In the genomic region with DNA sequence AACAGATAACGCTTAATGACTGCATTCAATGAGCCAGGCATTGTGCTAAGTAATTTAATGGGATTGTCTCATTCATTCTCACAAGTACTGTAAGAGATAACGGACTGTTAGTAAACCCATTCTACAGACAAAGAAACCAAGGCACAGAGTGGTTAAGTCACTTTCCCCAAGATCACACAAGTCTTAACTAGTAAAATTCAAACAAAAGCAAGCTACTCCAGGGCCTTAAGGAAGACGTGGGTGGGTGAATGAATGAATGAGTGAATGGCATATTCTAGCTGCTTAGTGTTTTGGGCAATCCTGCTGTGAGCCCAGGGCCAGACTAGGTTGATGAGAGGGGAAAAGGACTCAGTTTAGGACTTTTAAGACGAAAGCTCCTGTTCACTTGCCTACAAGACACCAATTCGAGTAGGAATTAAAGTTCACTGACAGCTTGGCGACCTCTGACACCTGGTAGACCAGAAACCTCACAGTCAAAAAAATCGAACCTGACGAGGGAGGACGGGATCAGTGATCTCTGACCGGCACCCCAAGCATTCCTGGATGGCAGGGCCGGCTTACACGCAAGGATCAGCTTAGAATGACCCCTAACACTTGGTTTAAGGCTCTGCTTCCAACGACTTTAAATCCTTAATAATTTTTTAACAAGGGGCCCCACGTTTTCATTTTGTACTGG, we compare ENCODE assay signal across 8 cellular contexts. TPM values are rescaled to one million over a fixed set of nuclear protein-coding genes. Genes with fewer than 3 reads are reported as not detected.
A peak's percentile ranks its signal among the peaks of the same experiment; 100 is the strongest.
DNase-seq lines count a peak whose midpoint lies in the region; ATAC-seq, FAIRE-seq and TF ChIP-seq lines count a peak whose summit lies in the region.

No MANE protein-coding gene starts in this region.

- POLR2A ChIA-PET in PC-9 (lab: Charles Lee; ENCODE audit: unreplicated experiment), result interaction anchor here (0.7 kb wide), 1 partner anchor 237 kb away, joined by 4 read pairs; no protein-coding TSS in a partner anchor
- POLR2A ChIA-PET in endothelial cell of umbilical vein (lab: Charles Lee), result no interaction called here

- H3K79me2 ChIP-seq in PC-9 (ENCODE audit: low read depth) (peaks cover 73% of the 10 kb centered on the region), endothelial cell of umbilical vein (ENCODE audit: control insufficient read depth, insufficient read depth, low read length) (peaks cover 80% of the 10 kb centered on the region), parathyroid adenoma (peaks cover 15% of the 10 kb centered on the region)

- H3K27ac ChIP-seq in PC-9, result peak overlapping the region; percentile 70
- H3K27ac ChIP-seq in endothelial cell of umbilical vein (ENCODE audit: insufficient read depth, low read depth, low read length), result peak overlapping the region; percentile 54
- peak overlapping the region; percentile 88 for H3K27ac ChIP-seq in parathyroid adenoma

- H2AFZ ChIP-seq in PC-9 (peak overlapping the region; percentile 99), endothelial cell of umbilical vein (ENCODE audit: low read depth, low read length) (peak overlapping the region; percentile 33), parathyroid adenoma (peak overlapping the region; percentile 94)

- H3K9me2 ChIP-seq in PC-9 (ENCODE audit: insufficient read depth), result no peaks in the 10 kb centered on the region

- no peaks in the 10 kb centered on the region for H3K9me1 ChIP-seq in endothelial cell of umbilical vein (replicated peaks; ENCODE audit: control insufficient read depth, extremely low read depth, insufficient read depth, low read length)

- no peaks in the 10 kb centered on the region for H3K9me3 ChIP-seq in PC-9 (ENCODE audit: insufficient read depth, low read depth)
- no peaks in the 10 kb centered on the region for H3K9me3 ChIP-seq in endothelial cell of umbilical vein (replicated peaks; ENCODE audit: control insufficient read depth, insufficient read depth, low read length)
- no peaks in the 10 kb centered on the region for H3K9me3 ChIP-seq in parathyroid adenoma (ENCODE audit: control insufficient read depth, low read length)

- H3K27me3 ChIP-seq in PC-9 (ENCODE audit: insufficient read depth, low read depth), result no peaks in the 10 kb centered on the region
- no peaks in the 10 kb centered on the region for H3K27me3 ChIP-seq in endothelial cell of umbilical vein (ENCODE audit: control insufficient read depth in 2 of 2, insufficient read depth in 2 of 2, low read length in 2 of 2)
- no peaks in the 10 kb centered on the region for H3K27me3 ChIP-seq in parathyroid adenoma (ENCODE audit: control insufficient read depth, insufficient read depth, low read length)

- H3K4me1 ChIP-seq in PC-9 (replicated peaks; ENCODE audit: insufficient read depth), result peaks cover 16% of the 10 kb centered on the region
- H3K4me1 ChIP-seq in endothelial cell of umbilical vein (ENCODE audit: control insufficient read depth, extremely low read depth, insufficient read depth, low read length), result peaks cover 18% of the 10 kb centered on the region
- H3K4me1 ChIP-seq in parathyroid adenoma, result peaks cover 9% of the 10 kb centered on the region

- DNase-seq in PC-9, result no peak
- DNase-seq in endothelial cell of umbilical vein (ENCODE audit: low read depth, low spot score), result no peak
- no peak for DNase-seq in NK-92 (lab: John Stamatoyannopoulos, UW; ENCODE audit: unreplicated experiment)

- TF ChIP-seq POLR2A in endothelial cell of umbilical vein (IDR thresholded peaks at IDR 0.05; ENCODE audit: low read depth, low read length), result no peak

- H4K20me1 ChIP-seq in PC-9 (ENCODE audit: insufficient read depth), result peaks cover 21% of the 10 kb centered on the region
- H4K20me1 ChIP-seq in endothelial cell of umbilical vein (replicated peaks; ENCODE audit: control insufficient read depth, extremely low read depth, insufficient read depth, low read length), result peaks cover 2% of the 10 kb centered on the region

- FAIRE-seq in endothelial cell of umbilical vein (lab: Jason Lieb, UNC), result peak; percentile 54

- CTCF ChIA-PET in PC-9 (lab: Charles Lee) (no interaction called here), endothelial cell of umbilical vein (lab: Charles Lee) (interaction anchor here (1.1 to 2.2 kb wide), 5 partner anchors 10 to 409 kb away, joined by 3 to 13 read pairs (median 4); partner anchors contain the start of genes AKR7A2 and SLC66A1)

- H3K36me3 ChIP-seq in PC-9 (ENCODE audit: low read depth) (no peaks in the 10 kb centered on the region), endothelial cell of umbilical vein (ENCODE audit: control insufficient read depth in 2 of 2, extremely low read depth in 1 of 2, insufficient read depth in 2 of 2, low read length in 2 of 2) (no peaks in the 10 kb centered on the region), parathyroid adenoma (ENCODE audit: control insufficient read depth, insufficient read depth, low read length) (no peaks in the 10 kb centered on the region)

- H3K4me3 ChIP-seq in GM12875 (ENCODE audit: low read depth, low read length), result peak overlapping the region; percentile 97
- H3K4me3 ChIP-seq in PC-9, result peak overlapping the region; percentile 82
- H3K4me3 ChIP-seq in endothelial cell of umbilical vein (replicated peaks in 1 of 3; ENCODE audit: insufficient read depth in 1 of 3, low read depth in 1 of 3, low read length in 3 of 3), result peak overlapping the region; percentile 59 to 81 (median 78)
- peak overlapping the region; percentile 76 for H3K4me3 ChIP-seq in parathyroid adenoma (ENCODE audit: low read depth, low read length)

- no peak for TF ChIP-seq CTCF in GM12875 (IDR thresholded peaks at IDR 0.05; ENCODE audit: borderline replicate concordance, insufficient read depth, low read depth, low read length)
- no peak for TF ChIP-seq CTCF in PC-9 (conservative IDR thresholded peaks at IDR 0.05)
- no peak for TF ChIP-seq CTCF in endothelial cell of umbilical vein (IDR thresholded peaks at IDR 0.05; ENCODE audit: extremely low read depth in 1 of 2, insufficient read depth in 1 of 2, low read depth in 1 of 2, low read length in 2 of 2)
- TF ChIP-seq CTCF in parathyroid adenoma (IDR thresholded peaks at IDR 0.05), result no peak

- dilution Hi-C loops in endothelial cell of umbilical vein (cut with MboI; ENCODE audit: extremely low pct_ligation_motif_present, low sequenced_read_pairs), result no loop called here

- ATAC-seq in HG03460 (IDR thresholded peaks at IDR 0.05; ENCODE audit: unreplicated experiment) (no peak), HG03521 (IDR thresholded peaks at IDR 0.05; ENCODE audit: unreplicated experiment) (no peak), GM21576 (IDR thresholded peaks at IDR 0.05; ENCODE audit: unreplicated experiment) (no peak)

- BruUV-seq in PC-9 (replicated peaks; lab: Mats Ljungman, UMichigan) (TSS peak; percentile 70), endothelial cell of umbilical vein (replicated peaks; lab: Mats Ljungman, UMichigan) (TSS peak; percentile 65)

- H3K9ac ChIP-seq in endothelial cell of umbilical vein (replicated peaks; ENCODE audit: extremely low read depth, insufficient read depth, low read length) (peak overlapping the region; percentile 84), parathyroid adenoma (peak overlapping the region; percentile 12)

- H3K4me2 ChIP-seq in PC-9 (peak overlapping the region; percentile 95), endothelial cell of umbilical vein (ENCODE audit: insufficient read depth, low read length) (peak overlapping the region; percentile 97), parathyroid adenoma (ENCODE audit: low read length) (peak overlapping the region; percentile 59)

- intact Hi-C loops in PC-9 (cut with micrococcal nuclease; ENCODE audit: unreplicated experiment) (loop anchor here (5.0 kb wide), 2 partner anchors 62 to 402 kb away; partner anchors contain the start of genes AKR7A2 and SLC66A1), endothelial cell of umbilical vein (cut with micrococcal nuclease) (loop anchor here (1.0 to 10.0 kb wide), 4 partner anchors 40 to 344 kb away; partner anchors contain the start of genes AKR7A2, SLC66A1 and UBR4)

- H3F3A ChIP-seq in PC-9 (ENCODE audit: insufficient read depth, low read depth), result no peaks in the 10 kb centered on the region

RNA-seq across cellular contexts. Expression of gene EMC1, which starts 0.6 kb away (rescaled TPM):
- total RNA-seq in PC-9 (2021) (40.7 and 45.8 TPM in 2 replicates), endothelial cell of umbilical vein (77.5 and 84.8 TPM in 2 replicates)
- 164 and 169 TPM in 2 replicates for polyA plus RNA-seq in endothelial cell of umbilical vein
- 62.7 and 68.8 TPM in 2 replicates for polyA plus RNA-seq in endothelial cell of umbilical vein (2011; cell fraction: cytosol; rRNA removed)
- 113 and 123 TPM in 2 replicates for polyA plus RNA-seq in endothelial cell of umbilical vein (2011; cell fraction: nucleus; rRNA removed)
- polyA plus RNA-seq in endothelial cell of umbilical vein (2012), result 70.3 and 74.8 TPM in 2 replicates
- polyA minus RNA-seq in endothelial cell of umbilical vein, result 76.4 and 90.0 TPM in 2 replicates
- polyA minus RNA-seq in endothelial cell of umbilical vein (2011; cell fraction: cytosol; rRNA and poly(A)+ RNA removed), result 20.9 TPM
- polyA minus RNA-seq in endothelial cell of umbilical vein (2011; cell fraction: nucleus; rRNA and poly(A)+ RNA removed), result 38.8 and 47.7 TPM in 2 replicates

RNA-seq across cellular contexts. Expression of gene MRTO4, which starts 0.8 kb away (rescaled TPM):
- total RNA-seq in PC-9 (2021), result 29.0 and 32.4 TPM in 2 replicates
- total RNA-seq in endothelial cell of umbilical vein, result 47.7 and 49.4 TPM in 2 replicates
- polyA plus RNA-seq in endothelial cell of umbilical vein, result 27.2 and 33.6 TPM in 2 replicates
- 48.3 and 59.0 TPM in 2 replicates for polyA plus RNA-seq in endothelial cell of umbilical vein (2011; cell fraction: cytosol; rRNA removed)
- 28.7 and 32.2 TPM in 2 replicates for polyA plus RNA-seq in endothelial cell of umbilical vein (2011; cell fraction: nucleus; rRNA removed)
- 29.9 and 42.7 TPM in 2 replicates for polyA plus RNA-seq in endothelial cell of umbilical vein (2012)
- 19.2 and 19.9 TPM in 2 replicates for polyA minus RNA-seq in endothelial cell of umbilical vein
- polyA minus RNA-seq in endothelial cell of umbilical vein (2011; cell fraction: cytosol; rRNA and poly(A)+ RNA removed), result 25.6 TPM
- polyA minus RNA-seq in endothelial cell of umbilical vein (2011; cell fraction: nucleus; rRNA and poly(A)+ RNA removed), result 7.3 and 11.7 TPM in 2 replicates

RNA-seq across cellular contexts. Expression of gene AKR7A3, which starts 37.8 kb away (rescaled TPM):
- total RNA-seq in PC-9 (2021) (1.9 and 2.5 TPM in 2 replicates), endothelial cell of umbilical vein (0.49 and 0.85 TPM in 2 replicates)
- polyA plus RNA-seq in endothelial cell of umbilical vein, result 0.50 and 0.51 TPM in 2 replicates
- 0.17 TPM in 2 replicates for polyA plus RNA-seq in endothelial cell of umbilical vein (2011; cell fraction: cytosol; rRNA removed)
- 1.6 and 2.2 TPM in 2 replicates for polyA plus RNA-seq in endothelial cell of umbilical vein (2011; cell fraction: nucleus; rRNA removed)
- 0.09 and 0.15 TPM in 2 replicates for polyA plus RNA-seq in endothelial cell of umbilical vein (2012)
- 0.38 and 0.56 TPM in 2 replicates for polyA minus RNA-seq in endothelial cell of umbilical vein
- polyA minus RNA-seq in endothelial cell of umbilical vein (2011; cell fraction: cytosol; rRNA and poly(A)+ RNA removed), result not detected
- 1.0 and 1.2 TPM in 2 replicates for polyA minus RNA-seq in endothelial cell of umbilical vein (2011; cell fraction: nucleus; rRNA and poly(A)+ RNA removed)

RNA-seq across cellular contexts. Expression of gene UBR4, which starts 40.7 kb away (rescaled TPM):
- total RNA-seq in PC-9 (2021) (117 and 126 TPM in 2 replicates), endothelial cell of umbilical vein (146 and 150 TPM in 2 replicates)
- 125 and 128 TPM in 2 replicates for polyA plus RNA-seq in endothelial cell of umbilical vein
- polyA plus RNA-seq in endothelial cell of umbilical vein (2011; cell fraction: cytosol; rRNA removed), result 90.6 and 93.1 TPM in 2 replicates
- 493 and 664 TPM in 2 replicates for polyA plus RNA-seq in endothelial cell of umbilical vein (2011; cell fraction: nucleus; rRNA removed)
- 101 and 127 TPM in 2 replicates for polyA plus RNA-seq in endothelial cell of umbilical vein (2012)
- 252 and 266 TPM in 2 replicates for polyA minus RNA-seq in endothelial cell of umbilical vein
- polyA minus RNA-seq in endothelial cell of umbilical vein (2011; cell fraction: cytosol; rRNA and poly(A)+ RNA removed), result 94.8 TPM
- polyA minus RNA-seq in endothelial cell of umbilical vein (2011; cell fraction: nucleus; rRNA and poly(A)+ RNA removed), result 364 and 508 TPM in 2 replicates

Comparison
In these comparisons a context has a peak if more than half of its experiments do, and no peak if none do; other contexts are left out.
1. H2AFZ ChIP-seq: peak in every context shown above with its lines; median percentile 99 in PC-9; 94 in parathyroid adenoma; 33 in endothelial cell of umbilical vein.